Comparison of ENCODE assay signal across 20 cellular contexts in genomic region chr17:77613627-77614026, GRCh38.
DNase-seq lines count a peak whose midpoint lies in the region; TF ChIP-seq lines count a peak whose summit lies in the region.
"Had no signal": no experiment of that assay in that cellular context is flagged by ENCODE, and none has a peak within 500 bp of the region (broad histone marks: within the 10 kb centered on the region; RNA-seq: fewer than 3 reads in every experiment).

No MANE protein-coding gene starts in this region.

- H3K79me1 ChIP-seq in H9 (ENCODE audit: insufficient read depth, low read depth, low read length, poor library complexity, severe bottlenecking), result no peaks in the 10 kb centered on the region

- H3K4me1 ChIP-seq in H9 (ENCODE audit: insufficient read depth, low read length), result no peaks in the 10 kb centered on the region
- H3K4me1 ChIP-seq in spleen, result peaks cover 4 to 20% (median 13%) of the 10 kb centered on the region in 6 donors
- H3K4me1 ChIP-seq: Caco-2 had no signal

- no peak overlapping the region for H3T11ph ChIP-seq in H9 (ENCODE audit: low read length)

- H2BK5ac ChIP-seq in H9 (ENCODE audit: insufficient read length, low read length), result no peak overlapping the region

- no peak overlapping the region for H2BK15ac ChIP-seq in H9 (ENCODE audit: low read depth, low read length)

- H3K27ac Mint-ChIP-seq in H9, result no peak overlapping the region

- H3K27me3 Mint-ChIP-seq in H9 (ENCODE audit: low read depth), result peaks cover 25% of the 10 kb centered on the region

- no peak for TF ChIP-seq POLR2A in spleen (IDR thresholded peaks at IDR 0.05)

- H3K23ac ChIP-seq in H9 (ENCODE audit: insufficient read length, low read depth, low read length), result no peak overlapping the region

- H2BK12ac ChIP-seq in H9 (ENCODE audit: insufficient read length, low read depth, low read length), result no peak overlapping the region

- H4K91ac ChIP-seq in H9 (ENCODE audit: insufficient read length, low read depth, low read length), result no peak overlapping the region

- H3K4me3 ChIP-seq in coronary artery (no peak overlapping the region), spleen (no peak overlapping the region)
- H3K4me3 ChIP-seq: BLaER1, GM12878 had no signal

- no peak for TF ChIP-seq CTCF in H9 (conservative IDR thresholded peaks at IDR 0.05)
- no peak for TF ChIP-seq CTCF in coronary artery (IDR thresholded peaks at IDR 0.05)
- TF ChIP-seq CTCF in spleen (IDR thresholded peaks at IDR 0.05 in 8 of 11, conservative IDR thresholded peaks at IDR 0.05 in 3 of 11), result no peak

- no CpG with 5 or more reads among the region's 8 CpGs for WGBS in H9 (ENCODE audit: extremely low coverage, insufficient read length, low lambda C conversion rate)
- WGBS in spleen, 5 donors, result 88 to 97% (median 91%) methylated on average over 8 of the region's 8 CpGs

- H3K4me3 Mint-ChIP-seq in H9, result no peak overlapping the region
- H3K4me3 Mint-ChIP-seq: CD4-positive, alpha-beta memory T cell had no signal

- no peaks in the 10 kb centered on the region for H3K23me2 ChIP-seq in H9 (ENCODE audit: insufficient read length, low read depth, low read length, poor library complexity, severe bottlenecking)

- no peak overlapping the region for H4K8ac ChIP-seq in H9 (replicated peaks; ENCODE audit: insufficient read length, low read depth, low read length)

- peak; percentile 16 for DNase-seq in D341Med (ENCODE audit: low spot score)
- peak; percentile 18 for DNase-seq in H9
- DNase-seq in coronary artery (ENCODE audit: low spot score), result peak; percentile 62
- DNase-seq in spleen, result peak; percentile 32
- no peak for DNase-seq in putamen (ENCODE audit: low spot score)
- no peak for DNase-seq in middle frontal gyrus (ENCODE audit: extremely low spot score, low spot score)
- no peak for DNase-seq in stimulated activated CD4-positive, alpha-beta T cell treated with anti-CD3 and anti-CD28 coated beads, Interleukin-4, amount 100 ng/mL, for 24 hours
- DNase-seq: ACHN; Caco-2; CD4-positive, alpha-beta memory T cell; DND-41; KG1; NCI-H1105; NCI-H146; NCI-H2081; NCI-H2171 treated with DMSO at 0.1 percent for 48 hours; NCI-H524 treated with DMSO at 0.1 percent for 48 hours; NCI-H82 had no signal

- H3K27me3 ChIP-seq in H9 (ENCODE audit: insufficient read depth, low read length) (no peaks in the 10 kb centered on the region), spleen (replicated peaks in 1 of 7) (peaks cover 0 to 11% (median 0%) of the 10 kb centered on the region in 7 donors)
- H3K27me3 ChIP-seq: BLaER1 had no signal

- H3K56ac ChIP-seq in H9 (ENCODE audit: insufficient read length, low read depth, low read length), result no peak overlapping the region

- H2BK120ac ChIP-seq in H9 (ENCODE audit: low read depth, low read length, poor library complexity, severe bottlenecking), result no peak overlapping the region

- no peak overlapping the region for H3K4me2 ChIP-seq in H9 (ENCODE audit: insufficient read depth, insufficient read length, low read length)
- H3K4me2 ChIP-seq: BLaER1 had no signal

- H3K9me3 ChIP-seq in H9 (ENCODE audit: control insufficient read depth, low read depth, low read length) (no peaks in the 10 kb centered on the region), spleen (no peaks in the 10 kb centered on the region)
- H3K9me3 ChIP-seq: BLaER1, Caco-2 had no signal

- H2AK5ac ChIP-seq in H9 (ENCODE audit: insufficient read length, low read length), result no peak overlapping the region

- H2BK20ac ChIP-seq in H9 (ENCODE audit: low read depth, low read length, poor library complexity, severe bottlenecking), result no peak overlapping the region

- H3K79me2 ChIP-seq in H9 (ENCODE audit: insufficient read depth, low read length), result no peaks in the 10 kb centered on the region

- peaks cover 22 to 23% of the 10 kb centered on the region in 2 experiments for H3K4me1 Mint-ChIP-seq in H9

- no peak overlapping the region for H3K18ac ChIP-seq in H9 (ENCODE audit: insufficient read length, low read depth, low read length)

- H4K5ac ChIP-seq in H9 (ENCODE audit: insufficient read length, low read depth, low read length), result no peak overlapping the region

- no peak overlapping the region for H3K4ac ChIP-seq in H9 (ENCODE audit: low read depth, low read length)

- H3K36me3 ChIP-seq in spleen, result no peaks in the 10 kb centered on the region
- H3K36me3 ChIP-seq: BLaER1 had no signal

- no peak overlapping the region for H3K9ac ChIP-seq in H9 (ENCODE audit: extremely low read depth, insufficient read length, low read length)
- H3K9ac ChIP-seq: BLaER1 had no signal

- no peak overlapping the region for H2AFZ ChIP-seq in H9 (ENCODE audit: low read length)

- H3K27ac ChIP-seq in H9 (ENCODE audit: insufficient read length, low read depth, low read length) (no peak overlapping the region), coronary artery (no peak overlapping the region), spleen (no peak overlapping the region)
- H3K27ac ChIP-seq: BLaER1 had no signal

- no peaks in the 10 kb centered on the region for H3K9me3 Mint-ChIP-seq in H9

- peaks cover 0 to 2% (median 0%) of the 10 kb centered on the region in 3 experiments; a peak in 1 of 7 replicates for H3K36me3 Mint-ChIP-seq in H9 (ENCODE audit: insufficient read depth in 1 of 3, low read depth in 3 of 3)
- H3K36me3 Mint-ChIP-seq: CD4-positive, alpha-beta memory T cell had no signal

- no peak overlapping the region for H3K14ac ChIP-seq in H9 (ENCODE audit: insufficient read depth, low read length)

- H4K20me1 ChIP-seq in H9 (ENCODE audit: control insufficient read depth, insufficient read depth, insufficient read length), result no peaks in the 10 kb centered on the region
- H4K20me1 ChIP-seq: BLaER1 had no signal

- intact Hi-C loops in spleen (cut with DNase I; ENCODE audit: low total_unique reads), result no loop called here

Comparison
In these comparisons a context has a peak if more than half of its experiments do, and no peak if none do; other contexts are left out.
1. DNase-seq: peak in D341Med (single experiment), H9 (single experiment), coronary artery (single experiment) and spleen (single experiment); none in putamen (single experiment), middle frontal gyrus (single experiment) and stimulated activated CD4-positive, alpha-beta T cell treated with anti-CD3 and anti-CD28 coated beads, Interleukin-4, amount 100 ng/mL, for 24 hours (single experiment).